In genomic region chr19:34263745-34264237, GRCh38 we compare ENCODE assay signal across 25 cellular contexts. TPM values are rescaled to one million over a fixed set of nuclear protein-coding genes. Genes with fewer than 3 reads are reported as not detected.
DNase-seq lines count a peak whose midpoint lies in the region; ATAC-seq, FAIRE-seq and TF ChIP-seq lines count a peak whose summit lies in the region.
"Had no signal": no experiment of that assay in that cellular context is flagged by ENCODE, and none has a peak within 500 bp of the region (broad histone marks: within the 10 kb centered on the region; RNA-seq: fewer than 3 reads in every experiment).

No MANE protein-coding gene starts in this region.

- no peak overlapping the region for H3K14ac ChIP-seq in H1 (ENCODE audit: insufficient read length)

- no peak overlapping the region; the same call in 1 of the 2 replicates for H4K8ac ChIP-seq in H1 (ENCODE audit: extremely low read depth, insufficient read depth, low read length)

- no peak for FAIRE-seq in H1 (lab: Jason Lieb, UNC)
- FAIRE-seq: A204.1, keratinocyte had no signal

- no peak for TF ChIP-seq RAD21 in H1 (IDR thresholded peaks at IDR 0.05 in 1 of 2, conservative IDR thresholded peaks at IDR 0.05 in 1 of 2; ENCODE audit: low read depth in 2 of 2, low read length in 2 of 2)

- H3K9ac ChIP-seq in H1 (replicated peaks in 1 of 4; ENCODE audit: extremely low read depth in 1 of 4, low read depth in 3 of 4, low read length in 3 of 4) = no peak overlapping the region

- no peak overlapping the region for H3K4me2 ChIP-seq in H1 (ENCODE audit: insufficient read depth in 1 of 2, low read depth in 2 of 2, low read length in 2 of 2)

- no peak overlapping the region for H3K56ac ChIP-seq in H1 (replicated peaks; ENCODE audit: insufficient read length, low read depth, low read length)

- H3K9me3 ChIP-seq in HEK293 (ENCODE audit: control insufficient read depth, insufficient read depth, low read depth, low read length) = no peaks in the 10 kb centered on the region
- no peaks in the 10 kb centered on the region for H3K9me3 ChIP-seq in H1 (ENCODE audit: insufficient read depth in 2 of 2, low read depth in 1 of 2, low read length in 1 of 2)
- H3K9me3 ChIP-seq in gastrocnemius medialis = no peaks in the 10 kb centered on the region
- H3K9me3 ChIP-seq: upper lobe of left lung had no signal

- no peak for TF ChIP-seq CTCF in HEK293 (tag by site-specific recombination; IDR thresholded peaks at IDR 0.05)
- no peak for TF ChIP-seq CTCF in H1 (IDR thresholded peaks at IDR 0.05; ENCODE audit: control extremely low read depth in 1 of 3, insufficient read depth in 1 of 3, low read depth in 1 of 3, low read length in 3 of 3)
- no peak for TF ChIP-seq CTCF in gastrocnemius medialis (IDR thresholded peaks at IDR 0.05 in 4 of 5, conservative IDR thresholded peaks at IDR 0.05 in 1 of 5)

- POLR2A ChIA-PET in HEK293 (lab: Yijun Ruan, JAX) (interaction anchor here (0.5 kb wide), 1 partner anchor 15 kb away, joined by 3 read pairs; no protein-coding TSS in a partner anchor), H1 (lab: Charles Lee; ENCODE audit: partially characterized antibody) (no interaction called here)

- H3K27ac ChIP-seq in HEK293 (ENCODE audit: extremely low read depth, low read depth, low read length) (no peak overlapping the region), H1 (ENCODE audit: low read depth, low read length) (no peak overlapping the region), gastrocnemius medialis (peak overlapping the region; percentile 15 to 84 (median 82))
- H3K27ac ChIP-seq: cardiac muscle cell, RWPE1, SK-N-MC had no signal

- H3K4me1 Mint-ChIP-seq in activated T-cell treated with anti-CD3 and anti-CD28 coated beads, Interleukin-2, amount 50 U/mL, for 24 hours (ENCODE audit: low read depth) = peaks cover 60% of the 10 kb centered on the region
- H3K4me1 Mint-ChIP-seq in activated T-cell treated with anti-CD3 and anti-CD28 coated beads, Interleukin-2, amount 50 U/mL, for 72 hours (ENCODE audit: low read depth) = peaks cover 51% of the 10 kb centered on the region

- H3K36me3 Mint-ChIP-seq in activated T-cell treated with anti-CD3 and anti-CD28 coated beads, Interleukin-2, amount 50 U/mL, for 24 hours (ENCODE audit: low read depth) = peaks cover 7% of the 10 kb centered on the region
- peaks cover 0 to 3% of the 10 kb centered on the region in 2 donors for H3K36me3 Mint-ChIP-seq in activated T-cell treated with anti-CD3 and anti-CD28 coated beads, Interleukin-2, amount 50 U/mL, for 72 hours (ENCODE audit: insufficient read depth in 2 of 2)

- H3K4me1 ChIP-seq in HEK293 (ENCODE audit: control insufficient read depth, insufficient read depth, low read length) = peaks cover 34% of the 10 kb centered on the region
- peaks cover 6 to 19% (median 11%) of the 10 kb centered on the region in 4 experiments for H3K4me1 ChIP-seq in H1 (replicated peaks in 1 of 4; ENCODE audit: control insufficient read depth in 3 of 4, insufficient read depth in 4 of 4, low read length in 3 of 4)
- H3K4me1 ChIP-seq in gastrocnemius medialis = peaks cover 52 to 55% of the 10 kb centered on the region in 2 donors

- H3K4ac ChIP-seq in H1 (replicated peaks; ENCODE audit: insufficient read length, low read depth, low read length) = no peak overlapping the region

- TF ChIP-seq POLR2A in H1 (IDR thresholded peaks at IDR 0.05; ENCODE audit: control extremely low read depth in 1 of 2, low read depth in 2 of 2, low read length in 2 of 2) = no peak
- TF ChIP-seq POLR2A in gastrocnemius medialis (IDR thresholded peaks at IDR 0.05) = no peak

- H4K91ac ChIP-seq in H1 (replicated peaks; ENCODE audit: insufficient read length, low read length) = no peak overlapping the region

- no peak overlapping the region for H3K23ac ChIP-seq in H1 (ENCODE audit: insufficient read length)

- no peak overlapping the region for H2BK12ac ChIP-seq in H1 (ENCODE audit: low read depth, low read length)

- in situ Hi-C loops in gastrocnemius medialis (cut with MboI; ENCODE audit: low sequenced_read_pairs in 4 of 4) = no loop called here

- H3K23me2 ChIP-seq in H1 (ENCODE audit: low read depth, low read length) = no peaks in the 10 kb centered on the region

- H4K20me1 ChIP-seq in H1 (replicated peaks in 1 of 2; ENCODE audit: control insufficient read depth in 1 of 2, insufficient read depth in 2 of 2, low read length in 2 of 2) = peaks cover 0 to 10% of the 10 kb centered on the region in 2 experiments

- H3K36me3 ChIP-seq in HEK293 (ENCODE audit: control insufficient read depth in 2 of 2, insufficient read depth in 1 of 2, low read length in 2 of 2) = peaks cover 3 to 19% of the 10 kb centered on the region in 2 experiments; a peak in 2 of 3 replicates
- H3K36me3 ChIP-seq in H1 (ENCODE audit: control insufficient read depth in 2 of 4, insufficient read depth in 4 of 4, low read length in 3 of 4) = no peaks in the 10 kb centered on the region
- no peaks in the 10 kb centered on the region for H3K36me3 ChIP-seq in gastrocnemius medialis
- H3K36me3 ChIP-seq: cardiac muscle cell, upper lobe of left lung had no signal

- no peaks in the 10 kb centered on the region for H3K9me3 Mint-ChIP-seq in activated T-cell treated with anti-CD3 and anti-CD28 coated beads, Interleukin-2, amount 50 U/mL, for 24 hours
- no peaks in the 10 kb centered on the region for H3K9me3 Mint-ChIP-seq in activated T-cell treated with anti-CD3 and anti-CD28 coated beads, Interleukin-2, amount 50 U/mL, for 72 hours
- H3K9me3 Mint-ChIP-seq: dendritic cell treated with granulocyte-macrophage colony-stimulating factor and Interleukin-4, amounts not matched to agents 40 ng/mL and 50 ng/mL, for 4 days had no signal

- H3K27me3 Mint-ChIP-seq in activated T-cell treated with anti-CD3 and anti-CD28 coated beads, Interleukin-2, amount 50 U/mL, for 24 hours = no peaks in the 10 kb centered on the region
- no peaks in the 10 kb centered on the region for H3K27me3 Mint-ChIP-seq in activated T-cell treated with anti-CD3 and anti-CD28 coated beads, Interleukin-2, amount 50 U/mL, for 72 hours (ENCODE audit: low read depth)
- H3K27me3 Mint-ChIP-seq: activated B cell treated with CpG ODN at 0.5 μM for 24 hours, progenitor cell of endocrine pancreas had no signal

- 0 out of 2 replicates have a peak overlapping the region, but pooled peaks have one; percentile 46 for H2BK15ac ChIP-seq in H1 (ENCODE audit: low read length)

- peak overlapping the region; percentile 37 for H3K27ac Mint-ChIP-seq in activated T-cell treated with anti-CD3 and anti-CD28 coated beads, Interleukin-2, amount 50 U/mL, for 24 hours
- H3K27ac Mint-ChIP-seq in activated T-cell treated with anti-CD3 and anti-CD28 coated beads, Interleukin-2, amount 50 U/mL, for 72 hours = no peak overlapping the region
- H3K27ac Mint-ChIP-seq: activated B cell treated with CpG ODN at 0.5 μM for 24 hours; dendritic cell treated with granulocyte-macrophage colony-stimulating factor and Interleukin-4, amounts not matched to agents 40 ng/mL and 50 ng/mL, for 4 days; progenitor cell of endocrine pancreas had no signal

- DNase-seq in activated T-cell treated with anti-CD3 and anti-CD28 coated beads, Interleukin-2, amount 50 U/mL, for 24 hours = no peak
- DNase-seq in activated T-cell treated with anti-CD3 and anti-CD28 coated beads, Interleukin-2, amount 50 U/mL, for 72 hours = no peak
- DNase-seq in H1 (ENCODE audit: low read depth in 1 of 2, low spot score in 2 of 2) = no peak
- DNase-seq in gastrocnemius medialis = no peak
- DNase-seq in HuH-7 (ENCODE audit: low spot score) = no peak
- DNase-seq in NCI-H187 (lab: John Stamatoyannopoulos, UW) = no peak
- DNase-seq in cardiac septum (ENCODE audit: low spot score) = no peak
- DNase-seq: activated B cell treated with CpG ODN at 0.5 μM for 24 hours; activated CD4-positive, alpha-beta T cell treated with anti-CD3 and anti-CD28 coated beads, Interleukin-2, amount 50 U/mL, for 48 hours; activated effector memory CD4-positive, alpha-beta T cell treated with anti-CD3 and anti-CD28 coated beads, Interleukin-2, amount 50 U/mL, for 16 hours; AML-193; DMS79 treated with DMSO at 0.1 percent for 48 hours; H7; NCI-H1105; NCI-H2029; NCI-H526 treated with DMSO at 0.1 percent for 48 hours; upper lobe of left lung had no signal

- no peak for ATAC-seq in activated T-cell treated with anti-CD3 and anti-CD28 coated beads, Interleukin-2, amount 50 U/mL, for 72 hours (replicated peaks in 1 of 2)
- ATAC-seq in gastrocnemius medialis = no peak

- no peak overlapping the region for H3K4me3 Mint-ChIP-seq in activated T-cell treated with anti-CD3 and anti-CD28 coated beads, Interleukin-2, amount 50 U/mL, for 24 hours
- H3K4me3 Mint-ChIP-seq in activated T-cell treated with anti-CD3 and anti-CD28 coated beads, Interleukin-2, amount 50 U/mL, for 72 hours = no peak overlapping the region
- H3K4me3 Mint-ChIP-seq: activated B cell treated with CpG ODN at 0.5 μM for 24 hours; dendritic cell treated with granulocyte-macrophage colony-stimulating factor and Interleukin-4, amounts not matched to agents 40 ng/mL and 50 ng/mL, for 4 days had no signal

- peaks cover 3 to 41% of the 10 kb centered on the region in 2 experiments; a peak in 2 of 4 replicates for H3K79me2 ChIP-seq in H1 (ENCODE audit: control insufficient read depth in 1 of 2, insufficient read depth in 2 of 2, low read length in 2 of 2)

- H2BK120ac ChIP-seq in H1 (replicated peaks; ENCODE audit: low read depth, low read length) = no peak overlapping the region

- no peak overlapping the region for H4K5ac ChIP-seq in H1 (ENCODE audit: insufficient read length, low read depth, low read length)

- no peak overlapping the region for H2AFZ ChIP-seq in H1 (ENCODE audit: low read length)

- no peak overlapping the region for H2BK20ac ChIP-seq in H1 (ENCODE audit: low read length)

- no peak overlapping the region for H2BK5ac ChIP-seq in H1 (ENCODE audit: low read depth, low read length)

- H3K18ac ChIP-seq in H1 (ENCODE audit: extremely low read depth, low read length) = no peak overlapping the region

- 96% methylated on average over 8 of the region's 8 CpGs; no CpG with 5 or more reads in 1 of the 2 experiments for WGBS in H1 (ENCODE audit: extremely low coverage in 1 of 2, insufficient coverage in 1 of 2, insufficient read length in 1 of 2, insufficient replicate concordance in 2 of 2, low coverage in 1 of 2, low lambda C conversion rate in 2 of 2, missing lambda C conversion rate in 1 of 2), 2 experiments

- no peak for TF ChIP-seq EP300 in H1 (IDR thresholded peaks at IDR 0.05; ENCODE audit: borderline replicate concordance in 1 of 2, low read depth in 2 of 2, low read length in 2 of 2)

- no peak overlapping the region for H3K4me3 ChIP-seq in HEK293 (ENCODE audit: low read depth, low read length)
- H3K4me3 ChIP-seq in H1 (ENCODE audit: extremely low read depth in 1 of 4, insufficient read depth in 2 of 4, low read depth in 3 of 4, low read length in 4 of 4) = no peak overlapping the region
- no peak overlapping the region for H3K4me3 ChIP-seq in gastrocnemius medialis
- H3K4me3 ChIP-seq: cardiac muscle cell, SK-N-MC, upper lobe of left lung had no signal

- intact Hi-C loops in gastrocnemius medialis (cut with DNase I; ENCODE audit: low total_unique reads) (loop anchor here (5.0 to 10.0 kb wide), 2 partner anchors 54 to 411 kb away; partner anchors contain the start of genes SCGB2B2 and ZNF302), cardiac septum (cut with DNase I) (no loop called here)

- H3K27me3 ChIP-seq in H1 (replicated peaks in 1 of 4; ENCODE audit: control insufficient read depth in 3 of 4, extremely low read depth in 1 of 4, insufficient read depth in 3 of 4, low read length in 3 of 4) = no peaks in the 10 kb centered on the region
- H3K27me3 ChIP-seq in gastrocnemius medialis = no peaks in the 10 kb centered on the region
- H3K27me3 ChIP-seq: cardiac muscle cell, upper lobe of left lung had no signal

- H2AK5ac ChIP-seq in H1 (ENCODE audit: low read depth, low read length) = 0 out of 2 replicates have a peak overlapping the region, but pooled peaks have one; percentile 58

- peaks cover 4% of the 10 kb centered on the region for H3K79me1 ChIP-seq in H1 (ENCODE audit: low read depth, low read length)

- CTCF ChIA-PET in HEK293 (lab: Yijun Ruan, JAX) (no interaction called here), H1 (lab: Charles Lee; ENCODE audit: partially characterized antibody) (no interaction called here)

RNA-seq across cellular contexts. Expression of gene GARRE1, which starts 9.4 kb away (rescaled TPM):
- 10 to 100 TPM; 13.2 to 17.9 TPM for total RNA-seq in activated T-cell treated with anti-CD3 and anti-CD28 coated beads, Interleukin-2, amount 50 U/mL, for 72 hours
- total RNA-seq in H1 (2021; fragmentation: NEBNext Ultra II Directional; extraction: Animal tissue kit (Norgen Biotek cat#: 25700)) = 19.4 and 23.1 TPM in 2 replicates
- 16.4 and 23.6 TPM in 2 replicates for polyA plus RNA-seq in H1 (2011; rRNA removed)
- 15.3 TPM for polyA plus RNA-seq in H1 (2011; cell fraction: cytosol; rRNA removed)
- 18.4 TPM for polyA plus RNA-seq in H1 (2011; cell fraction: nucleus; rRNA removed)
- polyA plus RNA-seq in H1 (2012, experiment 1 of 2) = 11.4 to 15.5 TPM (median 12.9 TPM) in 4 replicates
- polyA plus RNA-seq in H1 (2012, experiment 2 of 2) = 5.9 TPM
- polyA plus RNA-seq in H1 (2013, experiment 1 of 2) = 23.5 TPM
- 20.7 TPM for polyA plus RNA-seq in H1 (2013, experiment 2 of 2)
- polyA minus RNA-seq in H1 (2011; rRNA and poly(A)+ RNA removed) = 18.4 and 20.4 TPM in 2 replicates
- polyA minus RNA-seq in H1 (2011; cell fraction: cytosol; rRNA and poly(A)+ RNA removed) = 17.0 TPM
- polyA minus RNA-seq in H1 (2011; cell fraction: nucleus; rRNA and poly(A)+ RNA removed) = 15.2 TPM
- total RNA-seq in gastrocnemius medialis (10 to 100 TPM; 21.8 to 34.3 (median 24.8) TPM), cardiac septum (26.7 TPM)

Comparison
In these comparisons a context has a peak if more than half of its experiments do, and no peak if none do; other contexts are left out.
1. H3K27ac ChIP-seq: peak in gastrocnemius medialis (4 of 4); none in HEK293 (single experiment) and H1 (single experiment).